In the genomic region with DNA sequence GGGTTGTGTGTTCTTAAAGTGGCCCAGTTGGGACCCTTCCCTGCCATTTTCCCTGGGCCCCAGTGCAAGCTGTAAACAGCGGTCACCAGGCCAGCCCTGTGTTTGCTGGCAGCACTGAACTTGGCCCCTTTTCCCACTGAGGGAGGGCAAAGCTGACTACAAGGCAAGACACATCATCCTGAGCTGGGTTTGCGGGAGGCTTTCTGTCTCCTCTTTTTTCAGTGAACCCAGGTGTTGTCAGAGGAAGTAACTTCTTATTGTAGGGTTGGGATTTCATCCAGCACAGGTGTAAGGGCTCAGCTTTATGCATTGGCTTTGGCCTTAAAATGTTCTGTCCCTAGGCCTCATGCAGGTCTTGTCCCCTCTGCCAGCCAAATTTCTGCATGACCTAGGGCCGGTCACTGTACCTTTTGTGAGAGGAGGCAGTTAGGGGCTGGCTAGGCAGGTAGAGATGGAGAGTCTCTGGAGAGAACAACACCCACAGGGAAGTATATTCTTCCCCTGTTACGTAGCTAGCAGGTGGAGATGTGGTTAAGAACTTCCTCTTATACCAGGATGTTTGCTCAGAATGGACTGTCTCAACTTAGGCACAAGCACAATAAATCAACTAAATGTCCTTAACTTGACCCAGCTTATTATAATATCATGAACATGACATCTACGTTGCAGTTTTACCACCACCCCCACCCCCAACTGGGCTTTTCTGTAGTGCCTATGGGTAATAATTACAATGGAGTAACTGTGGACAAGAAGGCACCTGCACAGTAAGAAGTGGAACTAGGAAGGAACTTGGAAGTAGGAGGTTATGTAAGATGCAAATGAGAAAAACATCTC, we compare ENCODE assay signal across 9 cellular contexts.
DNase-seq lines count a peak whose midpoint lies in the region; ATAC-seq, FAIRE-seq and TF ChIP-seq lines count a peak whose summit lies in the region.
"Had no signal": no experiment of that assay in that cellular context is flagged by ENCODE, and none has a peak within 500 bp of the region (broad histone marks: within the 10 kb centered on the region; RNA-seq: fewer than 3 reads in every experiment).

No MANE protein-coding gene starts in this region.

- TF ChIP-seq EP300 in gastroesophageal sphincter (IDR thresholded peaks at IDR 0.05) = no peak

- H3K4me3 Mint-ChIP-seq in glutamatergic neuron (ENCODE audit: unreplicated experiment) = no peak overlapping the region

- H3K4me1 Mint-ChIP-seq in glutamatergic neuron (ENCODE audit: low read depth, unreplicated experiment) = no peaks in the 10 kb centered on the region

- H3K9me3 Mint-ChIP-seq in glutamatergic neuron (ENCODE audit: unreplicated experiment) = no peaks in the 10 kb centered on the region

- H3K27me3 Mint-ChIP-seq in glutamatergic neuron (ENCODE audit: unreplicated experiment) = peaks cover 2% of the 10 kb centered on the region

- H3K4me3 ChIP-seq in small intestine (ENCODE audit: low read depth in 1 of 2, low read length in 2 of 2) (no peak overlapping the region), gastroesophageal sphincter (no peak overlapping the region)

- no peaks in the 10 kb centered on the region for H3K36me3 Mint-ChIP-seq in glutamatergic neuron (ENCODE audit: unreplicated experiment)

- FAIRE-seq in small intestine (lab: Jason Lieb, UNC) = no peak

- no peak for TF ChIP-seq CTCF in glutamatergic neuron (IDR thresholded peaks at IDR 0.05; ENCODE audit: partially characterized antibody, unreplicated experiment)
- no peak for TF ChIP-seq CTCF in gastroesophageal sphincter (IDR thresholded peaks at IDR 0.05)

- H3K27me3 ChIP-seq in small intestine (ENCODE audit: control insufficient read depth in 2 of 2, insufficient read depth in 2 of 2, low read length in 2 of 2) (no peaks in the 10 kb centered on the region), gastroesophageal sphincter (no peaks in the 10 kb centered on the region)

- DNase-seq in DMS53 (lab: John Stamatoyannopoulos, UW) (peak; percentile 39), DMS53 treated with DMSO at 0.1 percent for 48 hours (lab: John Stamatoyannopoulos, UW; ENCODE audit: unreplicated experiment) (no peak), OCI-M1 (lab: John Stamatoyannopoulos, UW) (peak; percentile 43), small intestine (peak; percentile 49), SHP77 (lab: John Stamatoyannopoulos, UW) (no peak), glutamatergic neuron (no peak)

- H3K4me1 ChIP-seq in small intestine (ENCODE audit: control insufficient read depth in 2 of 2, insufficient read depth in 1 of 2, low read depth in 1 of 2, low read length in 1 of 2) = peaks cover 0 to 9% of the 10 kb centered on the region in 2 donors
- H3K4me1 ChIP-seq in gastroesophageal sphincter = no peaks in the 10 kb centered on the region

- no peak for TF ChIP-seq POLR2A in gastroesophageal sphincter (IDR thresholded peaks at IDR 0.05)

- H3K9me3 ChIP-seq in small intestine (ENCODE audit: control insufficient read depth, low read depth) (no peaks in the 10 kb centered on the region), gastroesophageal sphincter (peaks cover 0 to 6% (median 0%) of the 10 kb centered on the region in 3 donors)

- H3K27ac Mint-ChIP-seq in glutamatergic neuron (ENCODE audit: unreplicated experiment) = no peak overlapping the region

- WGBS in small intestine, 3 donors = 49 to 52% (median 49%) methylated on average over 5 of the region's 5 CpGs
- WGBS in gastroesophageal sphincter (ENCODE audit: low coverage in 1 of 2), 2 donors = 46% methylated on average over 2 of the region's 5 CpGs; no CpG with 5 or more reads in 1 of the 2 donors

- H3K27ac ChIP-seq in small intestine (ENCODE audit: low read depth in 1 of 2, low read length in 1 of 2) (peak overlapping the region in 1 of 2 donors; percentile 70), gastroesophageal sphincter (no peak overlapping the region)
- H3K27ac ChIP-seq: 22Rv1 had no signal

- ATAC-seq in HG02970 (IDR thresholded peaks at IDR 0.05; ENCODE audit: low FRiP score, unreplicated experiment) (peak; percentile 70), gastroesophageal sphincter (no peak)

- H3K36me3 ChIP-seq in small intestine (ENCODE audit: control insufficient read depth in 2 of 2, insufficient read depth in 2 of 2, low read length in 2 of 2) (no peaks in the 10 kb centered on the region), gastroesophageal sphincter (no peaks in the 10 kb centered on the region)

Comparison
In these comparisons a context has a peak if more than half of its experiments do, and no peak if none do; other contexts are left out.
1. DNase-seq: peak in DMS53 (single experiment), OCI-M1 (single experiment) and small intestine (single experiment); none in DMS53 treated with DMSO at 0.1 percent for 48 hours (single experiment), SHP77 (0 of 2) and glutamatergic neuron (single experiment).